ENCODE assay signal across 8 cellular contexts in genomic region chr1:43565600-43566360, GRCh38. TPM values are rescaled to one million over a fixed set of nuclear protein-coding genes. Genes with fewer than 3 reads are reported as not detected.
DNase-seq lines count a peak whose midpoint lies in the region; ATAC-seq lines count a peak whose summit lies in the region.

No MANE protein-coding gene starts in this region.

- no peaks in the 10 kb centered on the region for H3K36me3 Mint-ChIP-seq in CD4-positive, CD25-positive, alpha-beta regulatory T cell
- no peaks in the 10 kb centered on the region for H3K36me3 Mint-ChIP-seq in activated T-helper 17 cell treated with anti-CD3 and anti-CD28 coated beads, Interleukin-2, amount 50 U/mL, for 72 hours (ENCODE audit: low read depth)

- H3K27me3 ChIP-seq in CD4-positive, CD25-positive, alpha-beta regulatory T cell (ENCODE audit: control insufficient read depth, insufficient read depth, low read length): no peaks in the 10 kb centered on the region

- peak in 2 of 3 donors; percentile 27 to 58 for DNase-seq in CD4-positive, CD25-positive, alpha-beta regulatory T cell
- DNase-seq in NCI-H1417 treated with DMSO at 0.1 percent for 48 hours (lab: John Stamatoyannopoulos, UW): peak; percentile 40
- peak; percentile 35 for DNase-seq in foreskin melanocyte
- DNase-seq in nucleus accumbens (lab: John Stamatoyannopoulos, UW): peak in 43 of 56 donors; percentile 13 to 82 (median 51)
- no peak for DNase-seq in HuH-7.5 (ENCODE audit: low spot score)

- peaks cover 9% of the 10 kb centered on the region for H3K4me1 ChIP-seq in CD4-positive, CD25-positive, alpha-beta regulatory T cell (ENCODE audit: control insufficient read depth, insufficient read depth, low read length, poor library complexity, severe bottlenecking)
- H3K4me1 ChIP-seq in urinary bladder (ENCODE audit: insufficient read depth): no peaks in the 10 kb centered on the region

- no peaks in the 10 kb centered on the region for H3K36me3 ChIP-seq in CD4-positive, CD25-positive, alpha-beta regulatory T cell (ENCODE audit: control insufficient read depth, insufficient read depth, low read length)
- H3K36me3 ChIP-seq in urinary bladder (ENCODE audit: insufficient read depth): no peaks in the 10 kb centered on the region

- ATAC-seq in CD4-positive, CD25-positive, alpha-beta regulatory T cell (ENCODE audit: low read depth in 2 of 2): peak in 1 of 2 donors; percentile 20
- ATAC-seq in activated T-helper 17 cell treated with anti-CD3 and anti-CD28 coated beads, Interleukin-2, amount 50 U/mL, for 72 hours (replicated peaks): peak; percentile 91
- ATAC-seq in GM19351 (IDR thresholded peaks at IDR 0.05; ENCODE audit: unreplicated experiment): no peak

- no peak overlapping the region for H3K4me3 ChIP-seq in CD4-positive, CD25-positive, alpha-beta regulatory T cell (ENCODE audit: low read depth, low read length)
- H3K4me3 ChIP-seq in urinary bladder (ENCODE audit: low read depth, low read length): peak overlapping the region; percentile 41

- H3K27ac ChIP-seq in CD4-positive, CD25-positive, alpha-beta regulatory T cell (ENCODE audit: insufficient read depth, low read length, poor library complexity, severe bottlenecking): no peak overlapping the region
- H3K27ac ChIP-seq in urinary bladder (ENCODE audit: low read depth): no peak overlapping the region

- peaks cover 0 to 17% (median 0%) of the 10 kb centered on the region in 4 donors for H3K4me1 Mint-ChIP-seq in CD4-positive, CD25-positive, alpha-beta regulatory T cell
- H3K4me1 Mint-ChIP-seq in activated T-helper 17 cell treated with anti-CD3 and anti-CD28 coated beads, Interleukin-2, amount 50 U/mL, for 72 hours: no peaks in the 10 kb centered on the region

- no peaks in the 10 kb centered on the region for H3K9me3 Mint-ChIP-seq in CD4-positive, CD25-positive, alpha-beta regulatory T cell
- H3K9me3 Mint-ChIP-seq in activated T-helper 17 cell treated with anti-CD3 and anti-CD28 coated beads, Interleukin-2, amount 50 U/mL, for 72 hours: no peaks in the 10 kb centered on the region

- H3K27ac Mint-ChIP-seq in CD4-positive, CD25-positive, alpha-beta regulatory T cell: no peak overlapping the region
- peak overlapping the region; percentile 78 for H3K27ac Mint-ChIP-seq in activated T-helper 17 cell treated with anti-CD3 and anti-CD28 coated beads, Interleukin-2, amount 50 U/mL, for 72 hours

- 5% methylated on average over 62 of the region's 62 CpGs for WGBS in urinary bladder

- H3K27me3 Mint-ChIP-seq in CD4-positive, CD25-positive, alpha-beta regulatory T cell: peaks cover 14% of the 10 kb centered on the region
- no peaks in the 10 kb centered on the region for H3K27me3 Mint-ChIP-seq in activated T-helper 17 cell treated with anti-CD3 and anti-CD28 coated beads, Interleukin-2, amount 50 U/mL, for 72 hours

- H3K9me3 ChIP-seq in CD4-positive, CD25-positive, alpha-beta regulatory T cell (ENCODE audit: control insufficient read depth in 2 of 2, low read length in 2 of 2): no peaks in the 10 kb centered on the region

- H3K4me3 Mint-ChIP-seq in CD4-positive, CD25-positive, alpha-beta regulatory T cell: peak overlapping the region in 3 of 4 donors; percentile 21 to 72 (median 48)
- peak overlapping the region; percentile 78 for H3K4me3 Mint-ChIP-seq in activated T-helper 17 cell treated with anti-CD3 and anti-CD28 coated beads, Interleukin-2, amount 50 U/mL, for 72 hours

RNA-seq across cellular contexts. Expression of gene PTPRF, which starts 35.1 kb away (rescaled TPM):
- total RNA-seq in CD4-positive, CD25-positive, alpha-beta regulatory T cell: 0.22 TPM
- not detected for polyA plus RNA-seq in CD4-positive, CD25-positive, alpha-beta regulatory T cell
- 10 to 100 TPM in 1 of 2 donors, 1 to 10 TPM in 1; 6.3 to 30.7 TPM for total RNA-seq in activated T-helper 17 cell treated with anti-CD3 and anti-CD28 coated beads, Interleukin-2, amount 50 U/mL, for 72 hours
- 48.7 TPM for total RNA-seq in urinary bladder
- 66.3 TPM for polyA plus RNA-seq in urinary bladder
